Comparison of ENCODE assay signal across 8 cellular contexts in genomic region chr1:183655562-183656075, GRCh38. TPM values are rescaled to one million over a fixed set of nuclear protein-coding genes. Genes with fewer than 3 reads are reported as not detected.
DNase-seq lines count a peak whose midpoint lies in the region; ATAC-seq and TF ChIP-seq lines count a peak whose summit lies in the region.

No MANE protein-coding gene starts in this region.

- H3K4me3 ChIP-seq in IMR-90 (ENCODE audit: insufficient read depth, low read depth, low read length), result no peak overlapping the region
- no peak overlapping the region for H3K4me3 ChIP-seq in OCI-LY1 (ENCODE audit: low read depth, low read length, poor library complexity, severe bottlenecking)

- peak; percentile 73 for TF ChIP-seq CTCF in AG09319 (IDR thresholded peaks at IDR 0.05; ENCODE audit: low read depth, low read length)
- peak; percentile 92 for TF ChIP-seq CTCF in IMR-90 (conservative IDR thresholded peaks at IDR 0.05; ENCODE audit: low read depth, low read length)
- TF ChIP-seq CTCF in OCI-LY1 (IDR thresholded peaks at IDR 0.05; ENCODE audit: low read length), result peak; percentile 80
- TF ChIP-seq CTCF in natural killer cell (IDR thresholded peaks at IDR 0.05), result peak; percentile 81

- peaks cover 15 to 21% of the 10 kb centered on the region in 2 donors for H3K27me3 Mint-ChIP-seq in natural killer cell (ENCODE audit: low read depth in 2 of 2)
- H3K27me3 Mint-ChIP-seq in stimulated activated naive B cell treated with anti-CD40 and anti-IgM and Interleukin-4, amounts not matched to agents 10 μg/mL and 1 μg/mL and 100 μg/mL, for 72 hours, result peaks cover 7 to 10% of the 10 kb centered on the region in 2 donors

- H3K4me1 Mint-ChIP-seq in natural killer cell, result no peaks in the 10 kb centered on the region
- H3K4me1 Mint-ChIP-seq in stimulated activated naive B cell treated with anti-CD40 and anti-IgM and Interleukin-4, amounts not matched to agents 10 μg/mL and 1 μg/mL and 100 μg/mL, for 72 hours, result peaks cover 2 to 8% of the 10 kb centered on the region in 2 donors

- H3K27ac ChIP-seq in IMR-90 (ENCODE audit: insufficient read depth, low read length) (no peak overlapping the region), OCI-LY1 (ENCODE audit: low read depth, low read length, poor library complexity, severe bottlenecking) (no peak overlapping the region)

- DNase-seq in AG09319 (ENCODE audit: extremely low read depth, low read depth) (peak; percentile 59), IMR-90 (peak; percentile 84), activated T-cell treated with anti-CD3 and anti-CD28 coated beads for 24 hours (ENCODE audit: low read depth) (peak; percentile 66), natural killer cell (peak; percentile 60)
- peak; percentile 46 for DNase-seq in stimulated activated naive B cell treated with anti-CD40 and anti-IgM and Interleukin-4, amounts not matched to agents 10 μg/mL and 1 μg/mL and 100 μg/mL, for 72 hours

- H3K9me1 ChIP-seq in IMR-90 (ENCODE audit: insufficient read depth, low read length), result no peaks in the 10 kb centered on the region

- TF ChIP-seq POLR2A in IMR-90 (IDR thresholded peaks at IDR 0.05; ENCODE audit: low read depth, low read length), result 0 out of 2 replicates have a peak, but pooled peaks have one; percentile 32

- H3K4ac ChIP-seq in IMR-90 (ENCODE audit: low read depth, low read length), result peak overlapping the region; percentile 64; the same call in 1 of the 2 replicates

- H2BK15ac ChIP-seq in IMR-90 (ENCODE audit: low read depth, low read length), result peak overlapping the region; percentile 54; the same call in 1 of the 3 replicates

- H2BK20ac ChIP-seq in IMR-90 (ENCODE audit: low read depth, low read length), result peak overlapping the region; percentile 73

- peak overlapping the region in 1 of 2 experiments; percentile 87; a peak in 3 of 4 replicates for H4K8ac ChIP-seq in IMR-90 (ENCODE audit: low read depth in 2 of 2, low read length in 2 of 2)

- H3K4me2 ChIP-seq in IMR-90 (ENCODE audit: low read depth, low read length) (no peak overlapping the region), OCI-LY1 (ENCODE audit: low read length) (no peak overlapping the region)

- H3K27me3 ChIP-seq in IMR-90 (ENCODE audit: control insufficient read depth, insufficient read depth, low read length) (no peaks in the 10 kb centered on the region), OCI-LY1 (ENCODE audit: insufficient read depth, low read length) (no peaks in the 10 kb centered on the region)

- H3K36me3 ChIP-seq in IMR-90 (ENCODE audit: control insufficient read depth, insufficient read depth, low read length), result no peaks in the 10 kb centered on the region
- H3K36me3 ChIP-seq in OCI-LY1 (ENCODE audit: insufficient read depth, low read length), result no peaks in the 10 kb centered on the region

- POLR2A ChIA-PET in IMR-90 (lab: Charles Lee; ENCODE audit: unreplicated experiment), result interaction anchor here (0.9 kb wide), 1 partner anchor 402 kb away, joined by 4 read pairs; no protein-coding TSS in a partner anchor

- H3K18ac ChIP-seq in IMR-90 (ENCODE audit: low read depth, low read length), result peak overlapping the region; percentile 11

- H2BK120ac ChIP-seq in IMR-90 (ENCODE audit: low read depth, low read length), result peak overlapping the region; percentile 69

- H2AFZ ChIP-seq in IMR-90 (replicated peaks; ENCODE audit: low read length, poor library complexity), result no peak overlapping the region
- H2AFZ ChIP-seq in OCI-LY1 (ENCODE audit: low read length), result no peak overlapping the region

- H3K79me1 ChIP-seq in IMR-90 (ENCODE audit: low read depth in 1 of 2, low read length in 2 of 2), result peaks cover 2 to 5% of the 10 kb centered on the region in 2 experiments; a peak in 1 of 4 replicates

- H3K9me3 ChIP-seq in IMR-90 (ENCODE audit: control insufficient read depth, insufficient read depth, low read length) (no peaks in the 10 kb centered on the region), OCI-LY1 (ENCODE audit: low read length) (no peaks in the 10 kb centered on the region)

- H4K91ac ChIP-seq in IMR-90 (ENCODE audit: insufficient read depth, low read depth, low read length), result peak overlapping the region; percentile 40; the same call in 1 of the 2 replicates

- H3K9me2 ChIP-seq in OCI-LY1 (ENCODE audit: low read depth, low read length), result no peaks in the 10 kb centered on the region

- peak overlapping the region; percentile 71 for H4K5ac ChIP-seq in IMR-90 (ENCODE audit: low read depth, low read length)

- CTCF ChIA-PET in IMR-90 (lab: Yijun Ruan, JAX), result interaction anchor here (0.7 to 4.2 kb wide), 9 partner anchors 18 to 567 kb away, joined by 3 to 55 read pairs (median 4); partner anchors contain the start of genes ARPC5 and TSEN15

- H3K79me2 ChIP-seq in OCI-LY1 (ENCODE audit: insufficient read depth, low read length), result no peaks in the 10 kb centered on the region

- H2BK5ac ChIP-seq in IMR-90 (ENCODE audit: low read depth, low read length, poor library complexity, severe bottlenecking), result peak overlapping the region; percentile 37

- H3K36me3 Mint-ChIP-seq in natural killer cell, result no peaks in the 10 kb centered on the region
- no peaks in the 10 kb centered on the region for H3K36me3 Mint-ChIP-seq in stimulated activated naive B cell treated with anti-CD40 and anti-IgM and Interleukin-4, amounts not matched to agents 10 μg/mL and 1 μg/mL and 100 μg/mL, for 72 hours

- peak; percentile 92 for TF ChIP-seq RAD21 in IMR-90 (IDR thresholded peaks at IDR 0.05; ENCODE audit: low read length)

- no CpG with 5 or more reads among the region's 4 CpGs for WGBS in IMR-90 (ENCODE audit: extremely low coverage in 2 of 2, insufficient read length in 1 of 2), 2 experiments

- no peak overlapping the region; the same call in 1 of the 2 replicates for H3K23ac ChIP-seq in IMR-90 (ENCODE audit: low read depth, low read length)

- no peak overlapping the region for H2AK5ac ChIP-seq in IMR-90 (ENCODE audit: low read depth, low read length)

- H3F3A ChIP-seq in OCI-LY1 (ENCODE audit: insufficient read depth, low read length), result no peaks in the 10 kb centered on the region; the same call in 1 of the 2 replicates

- in situ Hi-C loops in IMR-90 (cut with MboI; ENCODE audit: low sequenced_read_pairs), result loop anchor here (25.0 kb wide), 1 partner anchor 1007 kb away; no protein-coding TSS in a partner anchor

- dilution Hi-C loops in IMR-90 (cut with HindIII; ENCODE audit: low sequenced_read_pairs, unreplicated experiment), result loop anchor here (25.0 kb wide), 1 partner anchor 257 kb away; no protein-coding TSS in a partner anchor

- H3K56ac ChIP-seq in IMR-90 (ENCODE audit: extremely low read depth, insufficient read depth, low read length), result 0 out of 2 replicates have a peak overlapping the region, but pooled peaks have one; percentile 7

- H2AK9ac ChIP-seq in IMR-90 (replicated peaks; ENCODE audit: low read depth, low read length, poor library complexity), result no peak overlapping the region

- H3K4me3 Mint-ChIP-seq in natural killer cell, result no peak overlapping the region
- no peak overlapping the region for H3K4me3 Mint-ChIP-seq in stimulated activated naive B cell treated with anti-CD40 and anti-IgM and Interleukin-4, amounts not matched to agents 10 μg/mL and 1 μg/mL and 100 μg/mL, for 72 hours

- H3K14ac ChIP-seq in IMR-90 (replicated peaks; ENCODE audit: low read depth, low read length), result peak overlapping the region; percentile 42; the same call in 1 of the 2 replicates

- intact Hi-C loops in IMR-90 (cut with micrococcal nuclease), result loop anchor here (1.0 to 10.0 kb wide), 4 partner anchors 30 to 569 kb away; partner anchors contain the start of gene RGL1
- intact Hi-C loops in natural killer cell (cut with micrococcal nuclease), result loop anchor here (1.0 to 10.0 kb wide), 4 partner anchors 29 to 1009 kb away; no protein-coding TSS in a partner anchor

- BruUV-seq in IMR-90 (replicated peaks; lab: Mats Ljungman, UMichigan), result no TSS peak

- H3K4me1 ChIP-seq in IMR-90 (ENCODE audit: control insufficient read depth, insufficient read depth, low read length), result peaks cover 6% of the 10 kb centered on the region
- no peaks in the 10 kb centered on the region for H3K4me1 ChIP-seq in OCI-LY1 (ENCODE audit: insufficient read depth, low read length, severe bottlenecking)

- peak; percentile 57 for ATAC-seq in GM19023 (IDR thresholded peaks at IDR 0.05; ENCODE audit: unreplicated experiment)
- peak; percentile 96 for ATAC-seq in IMR-90 (ENCODE audit: low read depth)
- peak; percentile 80 for ATAC-seq in esophagus mucosa
- peak; percentile 79 to 92 (median 91) for ATAC-seq in natural killer cell
- ATAC-seq in stimulated activated naive B cell treated with anti-CD40 and anti-IgM and Interleukin-4, amounts not matched to agents 10 μg/mL and 1 μg/mL and 100 μg/mL, for 72 hours (replicated peaks), result peak; percentile 78 to 89

- H4K20me1 ChIP-seq in IMR-90 (ENCODE audit: insufficient read depth, low read length), result no peaks in the 10 kb centered on the region
- no peaks in the 10 kb centered on the region for H4K20me1 ChIP-seq in OCI-LY1 (ENCODE audit: insufficient read depth, low read length)

- no peak overlapping the region for H3K9ac ChIP-seq in IMR-90 (ENCODE audit: low read depth, low read length)
- no peak overlapping the region for H3K9ac ChIP-seq in OCI-LY1 (ENCODE audit: low read length)

- no peak overlapping the region for H3K27ac Mint-ChIP-seq in natural killer cell
- H3K27ac Mint-ChIP-seq in stimulated activated naive B cell treated with anti-CD40 and anti-IgM and Interleukin-4, amounts not matched to agents 10 μg/mL and 1 μg/mL and 100 μg/mL, for 72 hours, result no peak overlapping the region

- H3K9me3 Mint-ChIP-seq in natural killer cell, result no peaks in the 10 kb centered on the region
- no peaks in the 10 kb centered on the region for H3K9me3 Mint-ChIP-seq in stimulated activated naive B cell treated with anti-CD40 and anti-IgM and Interleukin-4, amounts not matched to agents 10 μg/mL and 1 μg/mL and 100 μg/mL, for 72 hours

TF ChIP-seq in IMR-90, 13 proteins besides CTCF, POLR2A, EP300 and RAD21 (continues in another document):
- no peak for TF ChIP-seq CHD1 (IDR thresholded peaks at IDR 0.05; ENCODE audit: low read depth, low read length)
- no peak for TF ChIP-seq RCOR1 (IDR thresholded peaks at IDR 0.05; ENCODE audit: insufficient replicate concordance, low read length)
- peak; percentile 27; the same call in 1 of the 2 replicates for TF ChIP-seq MAZ (IDR thresholded peaks at IDR 0.05; ENCODE audit: borderline replicate concordance, low read depth, low read length)
- TF ChIP-seq BHLHE40 (IDR thresholded peaks at IDR 0.05; ENCODE audit: low read depth, low read length), result no peak
- peak; percentile 97 for TF ChIP-seq SMC3 (IDR thresholded peaks at IDR 0.05; ENCODE audit: low read depth, low read length)

RNA-seq across cellular contexts. Expression of gene APOBEC4, which starts 2.5 kb away (rescaled TPM):
- not detected in 2 replicates for total RNA-seq in IMR-90 (2012; rRNA removed)
- not detected in 2 replicates for polyA plus RNA-seq in IMR-90 (2012; rRNA removed)
- polyA plus RNA-seq in IMR-90 (2012; cell fraction: cytosol; rRNA removed), result not detected in 2 replicates
- polyA plus RNA-seq in IMR-90 (2012; cell fraction: nucleus; rRNA removed; ENCODE audit: low replicate concordance), result not detected in 2 replicates
- total RNA-seq in esophagus mucosa, result not detected
- not detected for total RNA-seq in natural killer cell

RNA-seq across cellular contexts. Expression of gene ARPC5, which starts 20.0 kb away (rescaled TPM):
- total RNA-seq in IMR-90 (2012; rRNA removed) (212 and 361 TPM in 2 replicates), esophagus mucosa (97.8 TPM), natural killer cell (100 to 1,000 TPM; 103 to 120 (median 113) TPM)
- 91.0 and 132 TPM in 2 replicates for polyA plus RNA-seq in IMR-90 (2012; rRNA removed)
- 38.8 and 57.1 TPM in 2 replicates for polyA plus RNA-seq in IMR-90 (2012; cell fraction: cytosol; rRNA removed)
- polyA plus RNA-seq in IMR-90 (2012; cell fraction: nucleus; rRNA removed; ENCODE audit: low replicate concordance), result 9.7 and 50.2 TPM in 2 replicates
